8 cellular contexts compared by ENCODE assay signal in the genomic region with DNA sequence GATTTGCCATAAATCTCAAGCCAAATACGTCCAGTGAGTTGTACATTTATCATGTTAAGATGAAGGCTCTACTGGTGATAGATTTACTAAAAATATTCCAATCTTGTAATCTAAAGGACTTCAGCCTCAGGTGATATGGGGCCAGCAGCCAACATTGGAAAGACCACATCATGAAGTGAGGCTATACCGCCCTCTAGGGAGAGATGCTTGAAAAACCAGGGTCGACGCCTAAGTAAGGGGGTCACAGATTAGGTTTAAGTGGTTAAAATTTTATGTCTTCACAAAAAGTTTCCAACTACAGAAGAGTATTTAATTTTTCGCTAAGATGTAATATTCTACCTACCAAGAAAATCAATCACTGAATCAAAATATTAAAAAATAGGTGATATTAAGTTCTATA. TPM values are rescaled to one million over a fixed set of nuclear protein-coding genes. Genes with fewer than 3 reads are reported as not detected.
DNase-seq lines count a peak whose midpoint lies in the region; ATAC-seq and TF ChIP-seq lines count a peak whose summit lies in the region.
"Had no signal": no experiment of that assay in that cellular context is flagged by ENCODE, and none has a peak within 500 bp of the region (broad histone marks: within the 10 kb centered on the region; RNA-seq: fewer than 3 reads in every experiment).

No MANE protein-coding gene starts in this region.

- H3K79me1 ChIP-seq in mesendoderm (ENCODE audit: low read length) = no peaks in the 10 kb centered on the region

- H3K4me1 Mint-ChIP-seq in HFFc6 (ENCODE audit: low read depth) = peaks cover 100% of the 10 kb centered on the region
- H3K4me1 Mint-ChIP-seq in activated CD8-positive, alpha-beta T cell treated with anti-CD3 and anti-CD28 coated beads for 36 hours (ENCODE audit: low read depth) = peaks cover 93% of the 10 kb centered on the region

- no peak overlapping the region for H2BK120ac ChIP-seq in mesendoderm (ENCODE audit: low read depth, low read length)

- H2BK5ac ChIP-seq in mesendoderm (ENCODE audit: low read length) = no peak overlapping the region

- no peak overlapping the region for H4K8ac ChIP-seq in mesendoderm (ENCODE audit: low read depth, low read length)

- H3K23ac ChIP-seq in mesendoderm (ENCODE audit: low read length) = no peak overlapping the region

- no peak overlapping the region for H2AK5ac ChIP-seq in mesendoderm (ENCODE audit: low read length)

- H3K36me3 ChIP-seq in GM06990 (ENCODE audit: control insufficient read depth, insufficient read depth, low read length) (no peaks in the 10 kb centered on the region), mesendoderm (ENCODE audit: control insufficient read depth, insufficient read depth, low read length) (no peaks in the 10 kb centered on the region)
- H3K36me3 ChIP-seq: SJSA1 had no signal

- H3K56ac ChIP-seq in mesendoderm (ENCODE audit: low read length) = no peak overlapping the region

- no peak for DNase-seq in GM06990 (ENCODE audit: extremely low read depth, insufficient read length)
- DNase-seq in HFFc6 = no peak
- DNase-seq in activated CD8-positive, alpha-beta T cell treated with anti-CD3 and anti-CD28 coated beads for 36 hours = peak; percentile 49
- peak; percentile 61 for DNase-seq in mesendoderm
- DNase-seq in NCI-H187 (lab: John Stamatoyannopoulos, UW) = no peak
- no peak for DNase-seq in left cardiac atrium

- H3K4me3 ChIP-seq in GM06990 (replicated peaks; ENCODE audit: low read depth, low read length) = no peak overlapping the region
- no peak overlapping the region for H3K4me3 ChIP-seq in mesendoderm (ENCODE audit: low read length)
- H3K4me3 ChIP-seq: SJSA1 had no signal

- peak; percentile 67 for TF ChIP-seq CTCF in GM06990 (IDR thresholded peaks at IDR 0.05; ENCODE audit: insufficient read depth, low read length, poor library complexity, severe bottlenecking)
- TF ChIP-seq CTCF in HFFc6 (IDR thresholded peaks at IDR 0.05) = peak; percentile 70
- TF ChIP-seq CTCF in activated CD8-positive, alpha-beta T cell treated with anti-CD3 and anti-CD28 coated beads for 36 hours (IDR thresholded peaks at IDR 0.05) = peak; percentile 58

- no peaks in the 10 kb centered on the region for H3K9me3 Mint-ChIP-seq in HFFc6
- peaks cover 1% of the 10 kb centered on the region for H3K9me3 Mint-ChIP-seq in activated CD8-positive, alpha-beta T cell treated with anti-CD3 and anti-CD28 coated beads for 36 hours

- no peak overlapping the region for H3K4me3 Mint-ChIP-seq in HFFc6
- no peak overlapping the region for H3K4me3 Mint-ChIP-seq in activated CD8-positive, alpha-beta T cell treated with anti-CD3 and anti-CD28 coated beads for 36 hours

- H3K36me3 Mint-ChIP-seq in HFFc6 (ENCODE audit: low read depth) = peaks cover 38% of the 10 kb centered on the region
- peaks cover 33% of the 10 kb centered on the region for H3K36me3 Mint-ChIP-seq in activated CD8-positive, alpha-beta T cell treated with anti-CD3 and anti-CD28 coated beads for 36 hours (ENCODE audit: low read depth)

- H3K27ac Mint-ChIP-seq in HFFc6 = peak overlapping the region; percentile 97
- H3K27ac Mint-ChIP-seq in activated CD8-positive, alpha-beta T cell treated with anti-CD3 and anti-CD28 coated beads for 36 hours = peak overlapping the region; percentile 56

- intact Hi-C loops in activated CD8-positive, alpha-beta T cell treated with anti-CD3 and anti-CD28 coated beads for 36 hours (cut with micrococcal nuclease) = loop anchor here (10.0 kb wide), 1 partner anchor 214 kb away; no protein-coding TSS in a partner anchor
- intact Hi-C loops in left cardiac atrium (cut with DNase I) = no loop called here

- H3K18ac ChIP-seq in mesendoderm (ENCODE audit: low read length) = no peak overlapping the region

- no peak overlapping the region for H3K27ac ChIP-seq in mesendoderm (ENCODE audit: low read depth, low read length)
- H3K27ac ChIP-seq: SJSA1 had no signal

- no peak overlapping the region for H2BK15ac ChIP-seq in mesendoderm (replicated peaks; ENCODE audit: low read depth)

- CTCF ChIA-PET in activated CD8-positive, alpha-beta T cell treated with anti-CD3 and anti-CD28 coated beads for 36 hours (lab: Charles Lee) = interaction anchor here (0.7 to 2.6 kb wide), 20 partner anchors 9 to 175 kb away, joined by 3 to 13 read pairs (median 4); no protein-coding TSS in a partner anchor

- no peaks in the 10 kb centered on the region for H3K4me1 ChIP-seq in mesendoderm (ENCODE audit: control insufficient read depth, low read depth, low read length)

- H3K9ac ChIP-seq in mesendoderm (ENCODE audit: low read length) = no peak overlapping the region

- WGBS in mesendoderm (ENCODE audit: extremely low coverage, insufficient coverage, low lambda C conversion rate) = no CpG with 5 or more reads among the region's 5 CpGs

- no peak overlapping the region for H3K4me2 ChIP-seq in mesendoderm (ENCODE audit: low read length)

- no peak overlapping the region for H4K5ac ChIP-seq in mesendoderm (ENCODE audit: low read length)

- H3K4ac ChIP-seq in mesendoderm (ENCODE audit: low read depth, low read length) = no peak overlapping the region

- no peaks in the 10 kb centered on the region for H3K27me3 ChIP-seq in GM06990 (replicated peaks; ENCODE audit: control insufficient read depth, insufficient read depth, low read length)
- H3K27me3 ChIP-seq in mesendoderm (ENCODE audit: insufficient read depth, low read length, poor library complexity) = no peaks in the 10 kb centered on the region
- H3K27me3 ChIP-seq: SJSA1 had no signal

- H3K79me2 ChIP-seq in mesendoderm (ENCODE audit: control insufficient read depth, insufficient read depth, low read length) = no peaks in the 10 kb centered on the region

- POLR2A ChIA-PET in activated CD8-positive, alpha-beta T cell treated with anti-CD3 and anti-CD28 coated beads for 36 hours (lab: Charles Lee) = no interaction called here

- ATAC-seq in activated CD8-positive, alpha-beta T cell treated with anti-CD3 and anti-CD28 coated beads for 36 hours = no peak
- ATAC-seq in HG02763 (IDR thresholded peaks at IDR 0.05; ENCODE audit: unreplicated experiment) (no peak), left cardiac atrium (no peak)

- no peaks in the 10 kb centered on the region for H3K27me3 Mint-ChIP-seq in HFFc6 (ENCODE audit: insufficient read depth)
- no peaks in the 10 kb centered on the region for H3K27me3 Mint-ChIP-seq in activated CD8-positive, alpha-beta T cell treated with anti-CD3 and anti-CD28 coated beads for 36 hours

RNA-seq across cellular contexts. Expression of gene DOCK10, which starts 33.3 kb away (rescaled TPM):
- 10 to 100 TPM; 61.1 to 78.8 (median 75.8) TPM for total RNA-seq in HFFc6 (2021; fragmentation: NEBNext Ultra II Directional; extraction: Animal tissue kit (Norgen Biotek cat#: 25700))
- 100 to 1,000 TPM; 191 to 198 TPM for total RNA-seq in activated CD8-positive, alpha-beta T cell treated with anti-CD3 and anti-CD28 coated beads for 36 hours
- polyA plus RNA-seq in mesendoderm (2013, experiment 1 of 2) = 0.39 TPM
- polyA plus RNA-seq in mesendoderm (2013, experiment 2 of 2) = 0.41 TPM
- total RNA-seq in left cardiac atrium = 1 to 10 TPM; 4.2 to 5.0 TPM

Comparison
In these comparisons a context has a peak if more than half of its experiments do, and no peak if none do; other contexts are left out.
1. DNase-seq: peak in activated CD8-positive, alpha-beta T cell treated with anti-CD3 and anti-CD28 coated beads for 36 hours (single experiment) and mesendoderm (single experiment); none in GM06990 (single experiment), HFFc6 (single experiment), NCI-H187 (0 of 2) and left cardiac atrium (single experiment).
2. RNA of gene DOCK10, which starts 33.3 kb away (total RNA-seq): 191 to 198 TPM in activated CD8-positive, alpha-beta T cell treated with anti-CD3 and anti-CD28 coated beads for 36 hours and 61.1 to 78.8 TPM in HFFc6; 4.2 to 5.0 TPM in left cardiac atrium; every median in the first group is over 10 times any median in the second.
3. Peak in every context shown above with its lines, with median percentiles within 50 percentile points of each other: CTCF ChIP-seq.